Comparison of ENCODE assay signal across 20 cellular contexts in the genomic region with DNA sequence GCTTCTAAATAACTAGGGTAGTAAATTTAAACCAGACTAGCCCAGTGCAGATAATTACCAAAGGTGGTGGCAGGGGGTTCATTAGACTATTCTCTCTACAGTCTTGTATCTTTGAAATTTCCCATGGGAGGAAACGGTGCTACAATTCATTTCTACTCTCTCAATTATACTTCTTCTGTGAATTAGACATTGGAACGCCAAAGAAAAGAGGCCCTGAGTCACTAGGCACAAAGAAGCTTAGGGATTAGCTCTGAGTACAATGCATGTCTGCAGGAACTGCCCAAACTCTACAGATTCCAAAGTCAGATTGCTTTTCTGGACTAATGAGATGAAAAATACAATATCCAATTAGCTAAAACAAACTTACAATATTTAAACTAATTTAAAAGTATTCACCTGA.
"Had no signal": no experiment of that assay in that cellular context is flagged by ENCODE, and none has a peak within 500 bp of the region (broad histone marks: within the 10 kb centered on the region; RNA-seq: fewer than 3 reads in every experiment).

No MANE protein-coding gene starts in this region.

- H3K27me3 ChIP-seq: left lung, ovary, suprapubic skin, tibial artery, uterus had no signal

- H3K4me3 ChIP-seq: left lung, lower lobe of right lung, ovary, skin epidermis, suprapubic skin, thoracic aorta, tibial artery, uterus had no signal

- H3K4me1 ChIP-seq: left lung, lower lobe of right lung, suprapubic skin, tibial artery, uterus had no signal

- DNase-seq: hypothalamus; immature natural killer cell; kidney; left colon; left lung; lower lobe of right lung; mammary epithelial cell; mesenchymal stem cell; naive thymus-derived CD8-positive, alpha-beta T cell; ovary; right cardiac atrium; stimulated activated CD4-positive, alpha-beta T cell treated with anti-CD3 and anti-CD28 coated beads, Interleukin-4, amount 100 ng/mL, for 24 hours; stimulated activated naive CD4-positive, alpha-beta T cell; tibial artery; uterus had no signal

- H3K36me3 ChIP-seq: ovary, uterus had no signal

- H3K9me3 ChIP-seq: left lung, lower lobe of right lung, ovary, suprapubic skin, thoracic aorta, tibial artery, uterus had no signal

- ATAC-seq: left colon; left lung; lower lobe of right lung; naive thymus-derived CD8-positive, alpha-beta T cell; right cardiac atrium; sciatic nerve; stimulated activated effector memory CD8-positive, alpha-beta T cell treated with anti-CD3 and anti-CD28 coated beads, Interleukin-12 subunit alpha, Interleukin-12 subunit beta, amount 100 ng/mL, for 72 hours had no signal

- H3K27ac ChIP-seq: left lung, lower lobe of right lung, ovary, skin epidermis, suprapubic skin, thoracic aorta, tibial artery, uterus had no signal
